Comparison of ENCODE assay signal across 11 cellular contexts in the genomic region with DNA sequence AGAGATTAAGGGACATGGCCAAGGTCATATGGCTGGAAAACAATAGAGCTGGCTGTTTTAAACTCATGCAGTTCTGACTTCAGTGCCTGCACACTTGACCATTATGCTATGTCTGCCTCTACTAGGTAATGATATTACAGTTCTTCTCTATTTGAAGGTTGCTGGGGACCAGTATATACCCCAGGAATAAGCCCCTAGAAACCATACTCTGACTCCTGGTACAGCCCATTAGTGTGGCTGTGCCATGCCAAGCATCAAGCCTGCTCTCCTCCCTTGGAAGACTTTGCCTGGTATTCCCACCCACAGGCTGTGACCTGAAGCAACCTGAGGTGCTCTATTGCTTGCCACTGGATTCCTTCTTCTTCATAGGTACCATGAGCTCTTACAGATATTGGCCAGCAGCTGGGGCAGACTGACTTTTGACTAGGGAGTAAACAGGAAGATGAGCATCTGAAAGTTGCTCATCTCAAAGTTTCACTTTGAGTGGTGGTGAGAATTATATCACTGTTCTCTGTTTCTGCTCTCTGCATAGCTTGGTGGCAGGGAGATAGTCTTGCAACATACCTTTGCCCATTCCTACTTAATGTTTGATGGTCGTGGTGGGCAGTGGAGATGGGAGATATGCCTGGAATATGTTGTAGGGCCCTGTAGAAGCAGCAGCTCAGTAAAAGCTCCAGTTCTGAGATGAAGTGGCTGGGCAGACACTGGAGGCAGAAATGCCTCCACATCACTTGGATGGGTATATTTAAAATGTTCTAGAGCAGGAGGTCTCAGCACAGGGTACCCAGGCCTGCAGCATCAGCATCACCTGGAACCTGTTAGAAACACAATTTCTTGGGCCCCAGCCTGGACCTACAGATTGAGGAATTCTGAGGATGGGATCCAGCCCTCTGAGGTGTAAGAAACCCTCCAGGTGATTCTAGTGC.
DNase-seq lines count a peak whose midpoint lies in the region; ATAC-seq and TF ChIP-seq lines count a peak whose summit lies in the region.
"Had no signal": no experiment of that assay in that cellular context is flagged by ENCODE, and none has a peak within 500 bp of the region (broad histone marks: within the 10 kb centered on the region; RNA-seq: fewer than 3 reads in every experiment).

No MANE protein-coding gene starts in this region.

- peak; percentile 23 to 38 for DNase-seq in activated CD4-positive, alpha-beta T cell treated with anti-CD3 and anti-CD28 coated beads, Interleukin-2, amount 50 U/mL, for 48 hours
- DNase-seq in posterior cingulate gyrus = no peak
- no peak for DNase-seq in NCI-H187 (lab: John Stamatoyannopoulos, UW)
- no peak for DNase-seq in SJCRH30
- no peak for DNase-seq in esophagus squamous epithelium (lab: John Stamatoyannopoulos, UW)
- DNase-seq: NCI-H2227 treated with DMSO at 0.1 percent for 48 hours had no signal

- no peak for TF ChIP-seq CTCF in esophagus squamous epithelium (IDR thresholded peaks at IDR 0.05)

- H3K4me1 ChIP-seq in SJCRH30 (no peaks in the 10 kb centered on the region), esophagus squamous epithelium (no peaks in the 10 kb centered on the region)
- H3K4me1 ChIP-seq: parathyroid adenoma had no signal

- TF ChIP-seq POLR2A in esophagus squamous epithelium (IDR thresholded peaks at IDR 0.05) = no peak

- H3K9me3 ChIP-seq in SJCRH30 (replicated peaks) (no peaks in the 10 kb centered on the region), esophagus squamous epithelium (no peaks in the 10 kb centered on the region)

- no peak overlapping the region for H3K27ac ChIP-seq in SJCRH30
- no peak overlapping the region for H3K27ac ChIP-seq in esophagus squamous epithelium
- H3K27ac ChIP-seq: parathyroid adenoma had no signal

- H3K27me3 ChIP-seq in SJCRH30 = no peaks in the 10 kb centered on the region
- H3K27me3 ChIP-seq in esophagus squamous epithelium = no peaks in the 10 kb centered on the region

- intact Hi-C loops in posterior cingulate gyrus (cut with DNase I) = no loop called here
- intact Hi-C loops in esophagus squamous epithelium (cut with DNase I) = no loop called here

- peak; percentile 90 for ATAC-seq in GM18498 (IDR thresholded peaks at IDR 0.05; ENCODE audit: unreplicated experiment)
- ATAC-seq in GM19043 (IDR thresholded peaks at IDR 0.05; ENCODE audit: low read depth, unreplicated experiment) = peak; percentile 93
- peak; percentile 75 for ATAC-seq in HG02885 (IDR thresholded peaks at IDR 0.05; ENCODE audit: poor library complexity, unreplicated experiment)
- ATAC-seq: Right ventricle myocardium inferior had no signal

- no peaks in the 10 kb centered on the region for H3K36me3 ChIP-seq in SJCRH30
- H3K36me3 ChIP-seq in esophagus squamous epithelium = no peaks in the 10 kb centered on the region

- no peak overlapping the region for H3K4me3 ChIP-seq in SJCRH30
- no peak overlapping the region for H3K4me3 ChIP-seq in esophagus squamous epithelium

- WGBS in esophagus squamous epithelium, 2 donors = 38% methylated on average over 1 of the region's 1 CpG; no CpG with 5 or more reads in 1 of the 2 donors

Comparison
In these comparisons a context has a peak if more than half of its experiments do, and no peak if none do; other contexts are left out.
1. DNase-seq: peak in activated CD4-positive, alpha-beta T cell treated with anti-CD3 and anti-CD28 coated beads, Interleukin-2, amount 50 U/mL, for 48 hours (2 of 2); none in posterior cingulate gyrus (0 of 10), NCI-H187 (0 of 2), SJCRH30 (0 of 2) and esophagus squamous epithelium (single experiment).
2. Peak in every context shown above with its lines, with median percentiles within 50 percentile points of each other: ATAC-seq.